In the genomic region with DNA sequence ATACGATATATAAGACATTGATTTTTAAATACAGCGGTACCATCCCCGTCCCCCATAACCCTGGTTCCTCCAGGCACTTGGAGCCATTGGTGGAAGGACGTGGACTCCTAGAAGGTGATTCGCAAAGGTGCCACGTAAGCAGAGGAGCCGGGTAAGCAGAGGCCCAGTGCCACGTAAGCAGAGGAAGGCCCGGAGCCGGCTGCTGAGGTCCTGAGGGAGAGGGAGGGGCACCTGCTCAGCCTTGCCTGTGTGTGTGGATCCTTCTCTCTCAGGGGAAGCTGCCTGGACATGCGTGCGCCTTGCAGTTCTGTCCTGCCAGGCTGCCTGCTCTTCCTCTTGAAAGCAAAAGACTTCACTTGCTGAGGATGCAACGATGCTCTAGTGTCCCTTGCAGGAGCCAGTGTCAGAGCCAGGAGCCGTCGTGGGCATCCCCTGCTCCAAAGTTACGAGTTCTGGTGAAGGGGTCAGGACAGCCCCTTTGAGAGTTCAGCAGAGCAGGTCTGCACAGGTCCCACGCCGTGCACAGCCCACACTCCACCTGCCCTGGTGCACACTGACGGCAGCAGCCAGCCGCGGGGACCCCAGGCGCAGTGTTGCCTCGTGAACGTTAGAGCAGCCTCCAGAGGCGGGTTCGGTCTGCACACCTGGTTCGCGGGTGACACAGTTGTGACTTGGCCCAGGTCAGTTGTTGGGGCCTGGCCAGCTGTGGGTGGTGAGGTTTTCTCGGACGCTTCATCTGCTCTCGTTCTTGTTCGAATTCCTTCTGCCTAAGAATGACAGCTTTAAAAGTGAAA, we compare ENCODE assay signal across 25 cellular contexts. TPM values are rescaled to one million over a fixed set of nuclear protein-coding genes. Genes with fewer than 3 reads are reported as not detected.
DNase-seq lines count a peak whose midpoint lies in the region; ATAC-seq, FAIRE-seq and TF ChIP-seq lines count a peak whose summit lies in the region.
"Had no signal": no experiment of that assay in that cellular context is flagged by ENCODE, and none has a peak within 500 bp of the region (broad histone marks: within the 10 kb centered on the region; RNA-seq: fewer than 3 reads in every experiment).

No MANE protein-coding gene starts in this region.

- H3K36me3 Mint-ChIP-seq in WTC11 (no peaks in the 10 kb centered on the region), neural crest cell (ENCODE audit: low read depth) (peaks cover 4% of the 10 kb centered on the region)
- H3K36me3 Mint-ChIP-seq: activated CD8-positive, alpha-beta memory T cell treated with anti-CD3 and anti-CD28 coated beads, Interleukin-2, amount 10 ng/mL, durations not matched to agents 7 days and 5 days had no signal

- CTCF ChIA-PET in WTC11 (lab: Charles Lee) = interaction anchor here (0.5 to 7.2 kb wide), 6 partner anchors 10 to 125 kb away, joined by 3 to 173 read pairs (median 11); partner anchors contain the start of gene BIRC7

- H3K4me1 Mint-ChIP-seq in WTC11 (peaks cover 23% of the 10 kb centered on the region), neural crest cell (peaks cover 49% of the 10 kb centered on the region)
- H3K4me1 Mint-ChIP-seq: activated CD8-positive, alpha-beta memory T cell treated with anti-CD3 and anti-CD28 coated beads, Interleukin-2, amount 10 ng/mL, durations not matched to agents 7 days and 5 days had no signal

- no peak overlapping the region for H3K4me3 Mint-ChIP-seq in WTC11
- H3K4me3 Mint-ChIP-seq in neural crest cell = peak overlapping the region; percentile 81
- H3K4me3 Mint-ChIP-seq: activated CD8-positive, alpha-beta memory T cell treated with anti-CD3 and anti-CD28 coated beads, Interleukin-2, amount 10 ng/mL, durations not matched to agents 7 days and 5 days; central memory CD8-positive, alpha-beta T cell had no signal

- TF ChIP-seq CTCF in WTC11 (IDR thresholded peaks at IDR 0.05) (no peak), neural crest cell (conservative IDR thresholded peaks at IDR 0.05) (no peak), GM20000 (IDR thresholded peaks at IDR 0.05; ENCODE audit: extremely low read depth, missing control alignments) (no peak)

- POLR2A ChIA-PET in WTC11 (lab: Charles Lee) = no interaction called here

- H3K27ac Mint-ChIP-seq in WTC11 = 0 out of 2 replicates have a peak overlapping the region, but pooled peaks have one; percentile 36
- H3K27ac Mint-ChIP-seq in neural crest cell (ENCODE audit: unreplicated experiment) = no peak overlapping the region
- H3K27ac Mint-ChIP-seq: activated CD8-positive, alpha-beta memory T cell treated with anti-CD3 and anti-CD28 coated beads, Interleukin-2, amount 10 ng/mL, durations not matched to agents 7 days and 5 days had no signal

- FAIRE-seq in HTR-8/SVneo (lab: Jason Lieb, UNC) = peak; percentile 68
- FAIRE-seq: G401.6, GM19239 had no signal

- peaks cover 47% of the 10 kb centered on the region for H3K27me3 Mint-ChIP-seq in WTC11 (ENCODE audit: low read depth)
- H3K27me3 Mint-ChIP-seq in neural crest cell (ENCODE audit: low read depth) = peaks cover 2% of the 10 kb centered on the region

- no peak for ATAC-seq in WTC11
- ATAC-seq in activated CD4-positive, CD25-positive, alpha-beta regulatory T cell treated with anti-CD3 and anti-CD28 coated beads, Interleukin-2, amount 50 U/mL, for 24 hours = no peak
- ATAC-seq: activated CD8-positive, alpha-beta memory T cell treated with anti-CD3 and anti-CD28 coated beads, Interleukin-2, amount 10 ng/mL, durations not matched to agents 7 days and 5 days; naive thymus-derived CD4-positive, alpha-beta T cell had no signal

- H3K9me3 Mint-ChIP-seq in WTC11 (no peaks in the 10 kb centered on the region), neural crest cell (no peaks in the 10 kb centered on the region)
- H3K9me3 Mint-ChIP-seq: central memory CD8-positive, alpha-beta T cell had no signal

- DNase-seq in DMS79 (lab: John Stamatoyannopoulos, UW) (peak; percentile 34), HTR-8/SVneo (ENCODE audit: insufficient read length, low spot score) (no peak), WTC11 (ENCODE audit: low spot score) (no peak), neural crest cell (ENCODE audit: low read depth, low spot score) (no peak), GM20000 (ENCODE audit: low spot score) (no peak), DMS114 treated with DMSO at 0.1 percent for 48 hours (lab: John Stamatoyannopoulos, UW; ENCODE audit: unreplicated experiment) (no peak), NCI-H1417 treated with DMSO at 0.1 percent for 48 hours (lab: John Stamatoyannopoulos, UW) (no peak)
- DNase-seq: activated CD4-positive, CD25-positive, alpha-beta regulatory T cell treated with anti-CD3 and anti-CD28 coated beads, Interleukin-2, amount 50 U/mL, for 72 hours; activated CD8-positive, alpha-beta memory T cell treated with anti-CD3 and anti-CD28 coated beads, Interleukin-2, amount 10 ng/mL, durations not matched to agents 7 days and 5 days; activated effector memory CD4-positive, alpha-beta T cell treated with Interleukin-2 at 50 U/mL for 16 hours; amniotic stem cell; COR-L47; mesenchymal stem cell; naive thymus-derived CD4-positive, alpha-beta T cell; NCI-H2227 treated with DMSO at 0.1 percent for 48 hours; stimulated activated CD4-positive, alpha-beta T cell treated with anti-CD3 and anti-CD28 coated beads, Interleukin-2, amount 100 ng/mL, for 48 hours; stomach; T1000 had no signal

TF ChIP-seq in WTC11, 78 proteins besides CTCF, POLR2A, EP300 and RAD21:
- TF ChIP-seq ETV6 (CRISPR knock-in tag; IDR thresholded peaks at IDR 0.05) (no peak), ZBTB21 (CRISPR knock-in tag; IDR thresholded peaks at IDR 0.05; ENCODE audit: borderline replicate concordance) (no peak), GTF2I (CRISPR knock-in tag; conservative IDR thresholded peaks at IDR 0.05) (no peak)
- TF ChIP-seq, protein P1, sequence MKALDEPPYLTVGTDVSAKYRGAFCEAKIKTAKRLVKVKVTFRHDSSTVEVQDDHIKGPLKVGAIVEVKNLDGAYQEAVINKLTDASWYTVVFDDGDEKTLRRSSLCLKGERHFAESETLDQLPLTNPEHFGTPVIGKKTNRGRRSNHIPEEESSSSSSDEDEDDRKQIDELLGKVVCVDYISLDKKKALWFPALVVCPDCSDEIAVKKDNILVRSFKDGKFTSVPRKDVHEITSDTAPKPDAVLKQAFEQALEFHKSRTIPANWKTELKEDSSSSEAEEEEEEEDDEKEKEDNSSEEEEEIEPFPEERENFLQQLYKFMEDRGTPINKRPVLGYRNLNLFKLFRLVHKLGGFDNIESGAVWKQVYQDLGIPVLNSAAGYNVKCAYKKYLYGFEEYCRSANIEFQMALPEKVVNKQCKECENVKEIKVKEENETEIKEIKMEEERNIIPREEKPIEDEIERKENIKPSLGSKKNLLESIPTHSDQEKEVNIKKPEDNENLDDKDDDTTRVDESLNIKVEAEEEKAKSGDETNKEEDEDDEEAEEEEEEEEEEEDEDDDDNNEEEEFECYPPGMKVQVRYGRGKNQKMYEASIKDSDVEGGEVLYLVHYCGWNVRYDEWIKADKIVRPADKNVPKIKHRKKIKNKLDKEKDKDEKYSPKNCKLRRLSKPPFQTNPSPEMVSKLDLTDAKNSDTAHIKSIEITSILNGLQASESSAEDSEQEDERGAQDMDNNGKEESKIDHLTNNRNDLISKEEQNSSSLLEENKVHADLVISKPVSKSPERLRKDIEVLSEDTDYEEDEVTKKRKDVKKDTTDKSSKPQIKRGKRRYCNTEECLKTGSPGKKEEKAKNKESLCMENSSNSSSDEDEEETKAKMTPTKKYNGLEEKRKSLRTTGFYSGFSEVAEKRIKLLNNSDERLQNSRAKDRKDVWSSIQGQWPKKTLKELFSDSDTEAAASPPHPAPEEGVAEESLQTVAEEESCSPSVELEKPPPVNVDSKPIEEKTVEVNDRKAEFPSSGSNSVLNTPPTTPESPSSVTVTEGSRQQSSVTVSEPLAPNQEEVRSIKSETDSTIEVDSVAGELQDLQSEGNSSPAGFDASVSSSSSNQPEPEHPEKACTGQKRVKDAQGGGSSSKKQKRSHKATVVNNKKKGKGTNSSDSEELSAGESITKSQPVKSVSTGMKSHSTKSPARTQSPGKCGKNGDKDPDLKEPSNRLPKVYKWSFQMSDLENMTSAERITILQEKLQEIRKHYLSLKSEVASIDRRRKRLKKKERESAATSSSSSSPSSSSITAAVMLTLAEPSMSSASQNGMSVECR (CRISPR knock-in tag; IDR thresholded peaks at IDR 0.05; ENCODE audit: borderline replicate concordance) = no peak
- TF ChIP-seq, protein P2, sequence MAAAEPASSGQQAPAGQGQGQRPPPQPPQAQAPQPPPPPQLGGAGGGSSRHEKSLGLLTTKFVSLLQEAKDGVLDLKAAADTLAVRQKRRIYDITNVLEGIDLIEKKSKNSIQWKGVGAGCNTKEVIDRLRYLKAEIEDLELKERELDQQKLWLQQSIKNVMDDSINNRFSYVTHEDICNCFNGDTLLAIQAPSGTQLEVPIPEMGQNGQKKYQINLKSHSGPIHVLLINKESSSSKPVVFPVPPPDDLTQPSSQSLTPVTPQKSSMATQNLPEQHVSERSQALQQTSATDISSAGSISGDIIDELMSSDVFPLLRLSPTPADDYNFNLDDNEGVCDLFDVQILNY (CRISPR knock-in tag; IDR thresholded peaks at IDR 0.05) = no peak
- TF ChIP-seq, protein P3, sequence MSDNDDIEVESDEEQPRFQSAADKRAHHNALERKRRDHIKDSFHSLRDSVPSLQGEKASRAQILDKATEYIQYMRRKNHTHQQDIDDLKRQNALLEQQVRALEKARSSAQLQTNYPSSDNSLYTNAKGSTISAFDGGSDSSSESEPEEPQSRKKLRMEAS (CRISPR knock-in tag; IDR thresholded peaks at IDR 0.05) = no peak
- TF ChIP-seq, protein P4, sequence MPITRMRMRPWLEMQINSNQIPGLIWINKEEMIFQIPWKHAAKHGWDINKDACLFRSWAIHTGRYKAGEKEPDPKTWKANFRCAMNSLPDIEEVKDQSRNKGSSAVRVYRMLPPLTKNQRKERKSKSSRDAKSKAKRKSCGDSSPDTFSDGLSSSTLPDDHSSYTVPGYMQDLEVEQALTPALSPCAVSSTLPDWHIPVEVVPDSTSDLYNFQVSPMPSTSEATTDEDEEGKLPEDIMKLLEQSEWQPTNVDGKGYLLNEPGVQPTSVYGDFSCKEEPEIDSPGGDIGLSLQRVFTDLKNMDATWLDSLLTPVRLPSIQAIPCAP (CRISPR knock-in tag; IDR thresholded peaks at IDR 0.05) = no peak

RNA-seq across cellular contexts. Expression of gene NKAIN4, which starts 1.8 kb away (rescaled TPM):
- total RNA-seq in WTC11 (2021) = 7.2 to 11.0 TPM (median 9.6 TPM) in 3 replicates
- total RNA-seq in neural crest cell = 42.4 and 44.0 TPM in 2 replicates
- total RNA-seq: activated CD8-positive, alpha-beta memory T cell treated with anti-CD3 and anti-CD28 coated beads, Interleukin-2, amount 10 ng/mL, durations not matched to agents 7 days and 5 days; naive thymus-derived CD4-positive, alpha-beta T cell; RPMI7951 had no signal

RNA-seq across cellular contexts. Expression of gene ARFGAP1, which starts 16.5 kb away (rescaled TPM):
- total RNA-seq in WTC11 (2021) (115 to 207 TPM (median 121 TPM) in 3 replicates), neural crest cell (128 and 132 TPM in 2 replicates)

RNA-seq across cellular contexts. Expression of gene BIRC7, which starts 20.4 kb away (rescaled TPM):
- total RNA-seq in WTC11 (2021) = 0.17 to 0.23 TPM in 2 of 3 replicates, not detected in the other
- total RNA-seq in neural crest cell = 6.1 and 6.9 TPM in 2 replicates
- total RNA-seq: activated CD8-positive, alpha-beta memory T cell treated with anti-CD3 and anti-CD28 coated beads, Interleukin-2, amount 10 ng/mL, durations not matched to agents 7 days and 5 days; esophagus muscularis mucosa; naive thymus-derived CD4-positive, alpha-beta T cell; RPMI7951; skeletal muscle tissue; stomach had no signal

RNA-seq across cellular contexts. Expression of gene COL20A1, which starts 36.9 kb away (rescaled TPM):
- total RNA-seq in WTC11 (2021) = 0.55 to 1.3 TPM (median 1.1 TPM) in 3 replicates
- total RNA-seq in neural crest cell = 8.9 and 10.2 TPM in 2 replicates
- total RNA-seq: activated CD8-positive, alpha-beta memory T cell treated with anti-CD3 and anti-CD28 coated beads, Interleukin-2, amount 10 ng/mL, durations not matched to agents 7 days and 5 days; RPMI7951 had no signal

RNA-seq across cellular contexts. Expression of gene YTHDF1, which starts 40.2 kb away (rescaled TPM):
- 50.2 to 61.3 TPM (median 51.3 TPM) in 3 replicates for total RNA-seq in WTC11 (2021)
- 59.0 and 59.4 TPM in 2 replicates for total RNA-seq in neural crest cell
